ENCODE assay signal across 9 cellular contexts in the genomic region with DNA sequence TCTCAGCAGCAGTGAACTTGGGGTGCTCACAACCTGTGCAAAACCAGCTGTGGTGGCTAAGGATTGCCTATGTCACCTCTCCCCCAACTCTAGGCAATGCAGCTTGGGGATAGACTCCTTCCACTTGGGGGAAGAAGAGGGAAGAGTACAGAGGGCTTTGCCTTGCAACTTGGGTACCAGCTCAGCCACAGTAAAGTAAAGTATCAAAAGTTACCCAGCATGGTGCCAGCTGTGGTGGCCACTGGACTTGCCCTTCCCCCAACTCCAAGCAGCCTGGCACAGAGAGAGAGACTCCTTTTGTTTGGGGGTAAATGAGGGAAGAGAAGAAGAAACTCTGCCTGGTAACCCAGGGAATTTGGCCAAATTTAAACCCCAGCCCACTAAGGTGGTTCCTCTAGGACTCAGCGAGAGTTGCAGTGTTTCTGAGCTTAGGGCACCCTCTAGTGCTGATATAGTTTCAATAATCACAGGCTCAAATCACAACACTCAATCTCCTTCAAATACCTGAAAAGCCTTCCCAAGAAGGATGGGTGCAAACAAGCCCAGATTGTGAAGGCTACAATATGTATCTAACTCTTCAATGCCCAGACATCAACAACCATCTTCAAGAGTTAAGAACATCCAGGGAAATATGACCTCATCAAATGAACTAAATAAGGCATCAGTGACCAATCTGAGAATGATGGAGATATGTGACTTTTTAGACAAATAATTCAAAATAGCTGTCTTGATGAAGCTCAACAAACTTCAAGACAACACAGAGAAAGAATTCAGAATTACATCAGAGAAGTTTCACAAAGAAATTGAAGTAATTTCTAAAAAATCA. TPM values are rescaled to one million over a fixed set of nuclear protein-coding genes. Genes with fewer than 3 reads are reported as not detected.
A peak's percentile ranks its signal among the peaks of the same experiment; 100 is the strongest.
DNase-seq lines count a peak whose midpoint lies in the region; ATAC-seq and TF ChIP-seq lines count a peak whose summit lies in the region.
"Had no signal": no experiment of that assay in that cellular context is flagged by ENCODE, and none has a peak within 500 bp of the region (broad histone marks: within the 10 kb centered on the region; RNA-seq: fewer than 3 reads in every experiment).

No MANE protein-coding gene starts in this region.

- no peaks in the 10 kb centered on the region for H3K27me3 ChIP-seq in iPS DF 6.9 (ENCODE audit: control insufficient read depth, insufficient read depth, low read length)

- peak; percentile 65 for TF ChIP-seq CTCF in HFFc6 (IDR thresholded peaks at IDR 0.05)
- no peak for TF ChIP-seq CTCF in GM10248 (IDR thresholded peaks at IDR 0.05; ENCODE audit: control extremely low read depth, extremely low read depth, low read depth, missing control alignments)

- H3K27me3 Mint-ChIP-seq in HFFc6 (ENCODE audit: insufficient read depth), result peaks cover 2% of the 10 kb centered on the region
- H3K27me3 Mint-ChIP-seq in T-cell, result peaks cover 22 to 35% of the 10 kb centered on the region in 2 donors

- H3K9me3 ChIP-seq in iPS DF 6.9 (ENCODE audit: control insufficient read depth, insufficient read depth, low read length), result no peaks in the 10 kb centered on the region

- no peak overlapping the region for H3K4me3 ChIP-seq in iPS DF 6.9 (ENCODE audit: low read length)

- no peaks in the 10 kb centered on the region for H3K4me1 ChIP-seq in iPS DF 6.9 (ENCODE audit: control insufficient read depth, insufficient read depth, low read length)

- H3K9me3 Mint-ChIP-seq in HFFc6 (no peaks in the 10 kb centered on the region), T-cell (no peaks in the 10 kb centered on the region)

- no CpG with 5 or more reads among the region's 1 CpG for WGBS in iPS DF 6.9 (ENCODE audit: insufficient coverage, insufficient read length)

- H3K27ac ChIP-seq in iPS DF 6.9 (ENCODE audit: low read length), result no peak overlapping the region

- H3K4me3 Mint-ChIP-seq in HFFc6 (no peak overlapping the region), T-cell (no peak overlapping the region)

- no peaks in the 10 kb centered on the region for H3K36me3 ChIP-seq in iPS DF 6.9 (ENCODE audit: control insufficient read depth, insufficient read depth, low read length)

- no peaks in the 10 kb centered on the region for H3K36me3 Mint-ChIP-seq in HFFc6 (ENCODE audit: low read depth)
- no peaks in the 10 kb centered on the region for H3K36me3 Mint-ChIP-seq in T-cell

- POLR2A ChIA-PET in T-cell (lab: Charles Lee), result no interaction called here
- POLR2A ChIA-PET in GM10248 (lab: Yijun Ruan, JAX), result no interaction called here

- DNase-seq in CD1c-positive myeloid dendritic cell (ENCODE audit: extremely low spot score) (peak; percentile 11), HFFc6 (peak; percentile 5), SHP77 treated with DMSO at 0.1 percent for 48 hours (lab: John Stamatoyannopoulos, UW) (peak; percentile 11), iPS DF 6.9 (ENCODE audit: low read depth, low spot score) (peak; percentile 13), GF-D8 (lab: John Stamatoyannopoulos, UW) (no peak), T-cell (no peak), GM10248 (ENCODE audit: extremely low spot score) (no peak)

- H3K27ac Mint-ChIP-seq in HFFc6 (no peak overlapping the region), T-cell (no peak overlapping the region)

- ATAC-seq in T-cell (replicated peaks in 1 of 4), result no peak
- ATAC-seq in HG03108 (IDR thresholded peaks at IDR 0.05; ENCODE audit: unreplicated experiment), result no peak

- H3K4me1 Mint-ChIP-seq in HFFc6 (ENCODE audit: low read depth), result no peaks in the 10 kb centered on the region
- no peaks in the 10 kb centered on the region for H3K4me1 Mint-ChIP-seq in T-cell

- CTCF ChIA-PET in T-cell (lab: Charles Lee) (interaction anchor here in 1 of 2 donors (0.6 to 1.1 kb wide), 2 partner anchors 11 to 79 kb away, joined by 4 to 6 read pairs; no protein-coding TSS in a partner anchor), GM10248 (lab: Yijun Ruan, JAX) (interaction anchor here (0.6 to 1.4 kb wide), 3 partner anchors 21 to 47 kb away, joined by 3 read pairs; no protein-coding TSS in a partner anchor)

RNA-seq across cellular contexts. Expression of a gene that starts 7.6 kb away (rescaled TPM):
- not detected for total RNA-seq in HFFc6 (2021; fragmentation: NEBNext Ultra II Directional; extraction: Animal tissue kit (Norgen Biotek cat#: 25700))
- total RNA-seq in T-cell, result not detected
- total RNA-seq: dermis microvascular lymphatic vessel endothelial cell had no signal

RNA-seq across cellular contexts. Expression of a gene that starts 30.0 kb away (rescaled TPM):
- not detected for total RNA-seq in HFFc6 (2021; fragmentation: NEBNext Ultra II Directional; extraction: Animal tissue kit (Norgen Biotek cat#: 25700))
- not detected for total RNA-seq in T-cell
- total RNA-seq: dermis microvascular lymphatic vessel endothelial cell had no signal

RNA-seq across cellular contexts. Expression of a gene that starts 38.0 kb away (rescaled TPM):
- not detected for total RNA-seq in HFFc6 (2021; fragmentation: NEBNext Ultra II Directional; extraction: Animal tissue kit (Norgen Biotek cat#: 25700))
- total RNA-seq in T-cell, result not detected
- total RNA-seq: dermis microvascular lymphatic vessel endothelial cell had no signal

Comparison
In these comparisons a context has a peak if more than half of its experiments do, and no peak if none do; other contexts are left out.
1. DNase-seq: peak in CD1c-positive myeloid dendritic cell (single experiment), HFFc6 (single experiment), SHP77 treated with DMSO at 0.1 percent for 48 hours (single experiment) and iPS DF 6.9 (single experiment); none in GF-D8 (single experiment), T-cell (0 of 34) and GM10248 (single experiment).